ENCODE assay signal across 9 cellular contexts in genomic region chr2:128732976-128733431, GRCh38.
DNase-seq lines count a peak whose midpoint lies in the region; ATAC-seq and TF ChIP-seq lines count a peak whose summit lies in the region.
"Had no signal": no experiment of that assay in that cellular context is flagged by ENCODE, and none has a peak within 500 bp of the region (broad histone marks: within the 10 kb centered on the region; RNA-seq: fewer than 3 reads in every experiment).

No MANE protein-coding gene starts in this region.

- no peak overlapping the region for H3K4me2 ChIP-seq in H9 (ENCODE audit: insufficient read depth, insufficient read length, low read length)
- no peak overlapping the region for H3K4me2 ChIP-seq in neural progenitor cell

- TF ChIP-seq CTCF in adrenal gland (IDR thresholded peaks at IDR 0.05) (no peak), lung (IDR thresholded peaks at IDR 0.05; ENCODE audit: control extremely low read depth, extremely low read depth) (no peak), H9 (conservative IDR thresholded peaks at IDR 0.05) (no peak), neural progenitor cell (IDR thresholded peaks at IDR 0.05) (no peak)

- H3K79me2 ChIP-seq in H9 (ENCODE audit: insufficient read depth, low read length) (no peaks in the 10 kb centered on the region), neural progenitor cell (ENCODE audit: low read depth) (no peaks in the 10 kb centered on the region)

- H3K4me1 Mint-ChIP-seq in H9 (peaks cover 11 to 15% of the 10 kb centered on the region in 2 experiments), neural progenitor cell (peaks cover 9% of the 10 kb centered on the region)

- H3K4me3 Mint-ChIP-seq in H9, result no peak overlapping the region
- no peak overlapping the region for H3K4me3 Mint-ChIP-seq in neural progenitor cell

- H3K9me3 ChIP-seq in adrenal gland (replicated peaks in 1 of 3) (no peaks in the 10 kb centered on the region), lung (ENCODE audit: control insufficient read depth in 2 of 2, insufficient read depth in 1 of 2, low read length in 1 of 2) (peaks cover 0 to 2% of the 10 kb centered on the region in 2 donors), H9 (ENCODE audit: control insufficient read depth, low read depth, low read length) (no peaks in the 10 kb centered on the region), neural progenitor cell (ENCODE audit: low read depth) (no peaks in the 10 kb centered on the region)

- intact Hi-C loops in adrenal gland (cut with DNase I), result loop anchor here (10.0 kb wide), 2 partner anchors 418 to 558 kb away; partner anchors contain the start of gene HS6ST1 (in 1 of the 2)

- no peak overlapping the region for H2BK12ac ChIP-seq in H9 (ENCODE audit: insufficient read length, low read depth, low read length)

- H3K23ac ChIP-seq in H9 (ENCODE audit: insufficient read length, low read depth, low read length), result no peak overlapping the region

- H3K14ac ChIP-seq in H9 (ENCODE audit: insufficient read depth, low read length), result no peak overlapping the region

- H3K4me3 ChIP-seq in adrenal gland (no peak overlapping the region), lung (no peak overlapping the region), neural progenitor cell (no peak overlapping the region)

- no peak overlapping the region for H2BK120ac ChIP-seq in H9 (ENCODE audit: low read depth, low read length, poor library complexity, severe bottlenecking)

- H2BK5ac ChIP-seq in H9 (ENCODE audit: insufficient read length, low read length), result no peak overlapping the region

- no peak overlapping the region for H4K8ac ChIP-seq in H9 (replicated peaks; ENCODE audit: insufficient read length, low read depth, low read length)

- DNase-seq in adrenal gland, result peak in 5 of 7 donors; percentile 38 to 65 (median 49)
- DNase-seq in lung (ENCODE audit: low spot score), result no peak
- DNase-seq in NCI-H146 treated with DMSO at 0.1 percent for 48 hours (lab: John Stamatoyannopoulos, UW; ENCODE audit: unreplicated experiment), result no peak
- no peak for DNase-seq in NCI-H2107 treated with DMSO at 0.1 percent for 48 hours (lab: John Stamatoyannopoulos, UW; ENCODE audit: unreplicated experiment)
- DNase-seq in H9, result no peak
- DNase-seq in neural progenitor cell (ENCODE audit: low spot score), result no peak
- DNase-seq: stimulated activated CD4-positive, alpha-beta T cell treated with anti-CD3 and anti-CD28 coated beads, Interleukin-4, amount 100 ng/mL, for 1 hour had no signal

- H3K4ac ChIP-seq in H9 (ENCODE audit: low read depth, low read length), result no peak overlapping the region

- no peak overlapping the region for H2AK5ac ChIP-seq in H9 (ENCODE audit: insufficient read length, low read length)

- no peak overlapping the region for H2AFZ ChIP-seq in H9 (ENCODE audit: low read length)
- H2AFZ ChIP-seq in neural progenitor cell (replicated peaks), result no peak overlapping the region

- H3K27me3 Mint-ChIP-seq in H9 (ENCODE audit: low read depth) (peaks cover 12% of the 10 kb centered on the region), neural progenitor cell (ENCODE audit: insufficient read depth, low read depth) (peaks cover 6% of the 10 kb centered on the region)

- no peaks in the 10 kb centered on the region for H3K79me1 ChIP-seq in H9 (ENCODE audit: insufficient read depth, low read depth, low read length, poor library complexity, severe bottlenecking)

- H3K9ac ChIP-seq in H9 (ENCODE audit: extremely low read depth, insufficient read length, low read length) (no peak overlapping the region), neural progenitor cell (no peak overlapping the region)

- H4K5ac ChIP-seq in H9 (ENCODE audit: insufficient read length, low read depth, low read length), result no peak overlapping the region

- peaks cover 3 to 4% of the 10 kb centered on the region in 2 experiments; a peak in 2 of 5 replicates for H3K9me3 Mint-ChIP-seq in H9
- peaks cover 23% of the 10 kb centered on the region for H3K9me3 Mint-ChIP-seq in neural progenitor cell

- H2BK20ac ChIP-seq in H9 (ENCODE audit: low read depth, low read length, poor library complexity, severe bottlenecking), result no peak overlapping the region

- H3K27me3 ChIP-seq in adrenal gland (no peaks in the 10 kb centered on the region), lung (ENCODE audit: control insufficient read depth, insufficient read depth) (no peaks in the 10 kb centered on the region), H9 (ENCODE audit: insufficient read depth, low read length) (no peaks in the 10 kb centered on the region), neural progenitor cell (peaks cover 9% of the 10 kb centered on the region)

- ATAC-seq in GM18511 (IDR thresholded peaks at IDR 0.05; ENCODE audit: unreplicated experiment) (peak; percentile 48), HG03060 (IDR thresholded peaks at IDR 0.05; ENCODE audit: low read depth, unreplicated experiment) (peak; percentile 60), lung (ENCODE audit: insufficient read depth, low FRiP score) (peak; percentile 10)

- no peak overlapping the region for H3K56ac ChIP-seq in H9 (ENCODE audit: insufficient read length, low read depth, low read length)

- no peak overlapping the region for H4K91ac ChIP-seq in H9 (ENCODE audit: insufficient read length, low read depth, low read length)

- no peak overlapping the region for H3K27ac Mint-ChIP-seq in H9
- no peak overlapping the region for H3K27ac Mint-ChIP-seq in neural progenitor cell

- H3K23me2 ChIP-seq in H9 (ENCODE audit: insufficient read length, low read depth, low read length, poor library complexity, severe bottlenecking), result no peaks in the 10 kb centered on the region

- peak overlapping the region in 1 of 5 donors; percentile 50 for H3K27ac ChIP-seq in adrenal gland
- no peak overlapping the region for H3K27ac ChIP-seq in lung (ENCODE audit: low read depth in 1 of 2, low read length in 1 of 2)
- no peak overlapping the region for H3K27ac ChIP-seq in H9 (ENCODE audit: insufficient read length, low read depth, low read length)
- no peak overlapping the region for H3K27ac ChIP-seq in neural progenitor cell

- H3K36me3 ChIP-seq in adrenal gland (replicated peaks in 1 of 2), result no peaks in the 10 kb centered on the region
- no peaks in the 10 kb centered on the region for H3K36me3 ChIP-seq in lung (ENCODE audit: control insufficient read depth in 2 of 2, insufficient read depth in 2 of 2, low read length in 2 of 2)
- H3K36me3 ChIP-seq in neural progenitor cell, result no peaks in the 10 kb centered on the region

- no peak overlapping the region for H3T11ph ChIP-seq in H9 (ENCODE audit: low read length)

- no peak for TF ChIP-seq POLR2A in adrenal gland (IDR thresholded peaks at IDR 0.05)

- H4K20me1 ChIP-seq in H9 (ENCODE audit: control insufficient read depth, insufficient read depth, insufficient read length) (no peaks in the 10 kb centered on the region), neural progenitor cell (ENCODE audit: low read depth) (no peaks in the 10 kb centered on the region)

- no peak overlapping the region for H2BK15ac ChIP-seq in H9 (ENCODE audit: low read depth, low read length)

- 42 to 57% (median 49%) methylated on average over 4 of the region's 4 CpGs for WGBS in adrenal gland, 4 donors
- WGBS in lung, 2 donors, result 24 to 55% methylated on average over 4 of the region's 4 CpGs
- no CpG with 5 or more reads among the region's 4 CpGs for WGBS in H9 (ENCODE audit: extremely low coverage, insufficient read length, low lambda C conversion rate)

- H3K18ac ChIP-seq in H9 (ENCODE audit: insufficient read length, low read depth, low read length), result no peak overlapping the region

- no peaks in the 10 kb centered on the region for H3F3A ChIP-seq in neural progenitor cell (ENCODE audit: low read depth)

- H3K36me3 Mint-ChIP-seq in H9 (ENCODE audit: insufficient read depth in 1 of 3, low read depth in 3 of 3) (peaks cover 0 to 9% (median 2%) of the 10 kb centered on the region in 3 experiments; a peak in 5 of 7 replicates), neural progenitor cell (no peaks in the 10 kb centered on the region)

- peaks cover 9 to 32% of the 10 kb centered on the region in 2 donors for H3K4me1 ChIP-seq in adrenal gland (replicated peaks in 1 of 2)
- peaks cover 5 to 16% of the 10 kb centered on the region in 2 donors for H3K4me1 ChIP-seq in lung (ENCODE audit: control insufficient read depth in 2 of 2, insufficient read depth in 2 of 2, low read length in 2 of 2)
- H3K4me1 ChIP-seq in H9 (ENCODE audit: insufficient read depth, low read length), result no peaks in the 10 kb centered on the region
- peaks cover 6% of the 10 kb centered on the region for H3K4me1 ChIP-seq in neural progenitor cell

Comparison
In these comparisons a context has a peak if more than half of its experiments do, and no peak if none do; other contexts are left out.
1. ATAC-seq: peak in every context shown above with its lines; median percentile 60 in HG03060; 48 in GM18511; 10 in lung.
2. DNase-seq: peak in adrenal gland (5 of 7); none in lung (single experiment), NCI-H146 treated with DMSO at 0.1 percent for 48 hours (single experiment), NCI-H2107 treated with DMSO at 0.1 percent for 48 hours (single experiment), H9 (single experiment) and neural progenitor cell (single experiment).